In the genomic region with DNA sequence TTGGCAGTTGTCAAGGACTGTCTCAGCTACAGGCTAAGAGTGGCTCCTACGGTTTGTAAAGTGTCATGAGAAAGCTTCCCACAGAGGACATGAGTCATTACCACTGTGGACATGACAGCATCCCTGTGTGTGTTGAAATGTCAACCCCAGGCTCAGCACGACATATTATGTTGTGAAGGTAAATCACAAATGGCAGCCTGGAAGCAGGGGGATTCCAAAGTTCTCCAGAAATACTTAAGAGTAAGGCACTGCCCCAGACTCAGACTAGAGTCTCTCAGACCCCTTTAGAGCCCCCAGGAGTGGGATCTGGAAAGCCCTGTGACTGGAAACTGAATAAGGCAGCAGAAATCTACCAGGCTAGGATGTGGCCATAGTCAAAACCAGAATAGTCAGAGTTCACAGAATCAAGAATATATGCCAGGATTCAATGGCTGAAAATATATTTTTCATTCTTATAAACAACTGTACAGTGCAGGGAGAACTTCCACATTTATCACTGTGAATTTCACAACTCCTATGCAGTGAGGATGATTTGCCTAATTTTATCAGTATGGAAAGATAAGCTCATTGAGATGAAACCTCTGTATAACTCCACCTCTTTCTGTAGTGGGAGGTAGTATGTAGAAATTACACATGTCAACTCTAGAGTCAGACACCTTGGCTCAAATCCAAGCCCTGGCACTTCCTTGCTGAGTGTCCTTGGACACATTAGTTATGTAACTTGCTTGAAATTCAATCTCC, we compare ENCODE assay signal across 9 cellular contexts.
DNase-seq lines count a peak whose midpoint lies in the region; ATAC-seq and TF ChIP-seq lines count a peak whose summit lies in the region.
"Had no signal": no experiment of that assay in that cellular context is flagged by ENCODE, and none has a peak within 500 bp of the region (broad histone marks: within the 10 kb centered on the region; RNA-seq: fewer than 3 reads in every experiment).

No MANE protein-coding gene starts in this region.

- no peaks in the 10 kb centered on the region for H3K79me2 ChIP-seq in GM23248 (ENCODE audit: insufficient read depth)

- no peak for TF ChIP-seq CTCF in endothelial cell (IDR thresholded peaks at IDR 0.05; ENCODE audit: unreplicated experiment)

- in situ Hi-C loops in GM23248 (cut with MboI), result no loop called here

- no peaks in the 10 kb centered on the region for H3K9me3 ChIP-seq in GM23248 (ENCODE audit: low read depth)

- H3K4me2 ChIP-seq in GM23248 (ENCODE audit: unreplicated experiment), result peak overlapping the region; percentile 62
- H3K4me2 ChIP-seq: PC-9 had no signal

- no peaks in the 10 kb centered on the region for H3K36me3 ChIP-seq in GM23248 (ENCODE audit: low read depth)

- H3K4me1 Mint-ChIP-seq in endothelial cell (ENCODE audit: unreplicated experiment), result no peaks in the 10 kb centered on the region

- no peak overlapping the region for H3K27ac Mint-ChIP-seq in endothelial cell (ENCODE audit: unreplicated experiment)

- no peak overlapping the region for H3K4me3 ChIP-seq in GM23248
- H3K4me3 ChIP-seq: PC-9 had no signal

- H3K27ac ChIP-seq in GM23248, result peak overlapping the region; percentile 76
- H3K27ac ChIP-seq: PC-9 had no signal

- no peak overlapping the region for H3K4me3 Mint-ChIP-seq in endothelial cell (ENCODE audit: unreplicated experiment)
- H3K4me3 Mint-ChIP-seq: immature natural killer cell had no signal

- peak overlapping the region; percentile 43 for H2AFZ ChIP-seq in GM23248
- H2AFZ ChIP-seq: PC-9 had no signal

- 4 to 14% methylated on average over 2 of the region's 2 CpGs for WGBS in GM23248 (ENCODE audit: low coverage in 1 of 2, low lambda C conversion rate in 2 of 2, missing lambda C conversion rate in 2 of 2), 2 experiments

- peaks cover 29% of the 10 kb centered on the region for H3K4me1 ChIP-seq in GM23248 (ENCODE audit: insufficient read depth)

- no peak overlapping the region for H3K9ac ChIP-seq in GM23248

- no peaks in the 10 kb centered on the region; the same call in 1 of the 2 replicates for H3K9me2 ChIP-seq in GM23248 (ENCODE audit: insufficient read depth)

- no peaks in the 10 kb centered on the region for H3K9me3 Mint-ChIP-seq in endothelial cell (ENCODE audit: unreplicated experiment)
- H3K9me3 Mint-ChIP-seq: immature natural killer cell had no signal

- peak; percentile 8 for DNase-seq in DMS79 (lab: John Stamatoyannopoulos, UW)
- peak; percentile 85 for DNase-seq in GM23248
- peak; percentile 60 for DNase-seq in activated CD8-positive, alpha-beta memory T cell treated with anti-CD3 and anti-CD28 coated beads, Interleukin-2, amount 50 U/mL, for 48 hours
- DNase-seq in mucosa of gallbladder (ENCODE audit: low spot score), result peak; percentile 65
- no peak for DNase-seq in endothelial cell (ENCODE audit: low spot score)
- DNase-seq: PC-9 had no signal

- ATAC-seq in GM21717 (IDR thresholded peaks at IDR 0.05; ENCODE audit: unreplicated experiment) (no peak), HG03097 (IDR thresholded peaks at IDR 0.05; ENCODE audit: low FRiP score, unreplicated experiment) (no peak)

- peaks cover 4% of the 10 kb centered on the region for H3K36me3 Mint-ChIP-seq in endothelial cell (ENCODE audit: low read depth, unreplicated experiment)
- H3K36me3 Mint-ChIP-seq: immature natural killer cell had no signal

- H4K20me1 ChIP-seq in GM23248 (ENCODE audit: insufficient read depth), result no peaks in the 10 kb centered on the region

- peaks cover 2% of the 10 kb centered on the region for H3K27me3 Mint-ChIP-seq in endothelial cell (ENCODE audit: unreplicated experiment)

- 0 out of 2 replicates have a peak, but pooled peaks cover 22% of the 10 kb centered on the region for H3F3A ChIP-seq in GM23248 (ENCODE audit: insufficient read depth)

- H3K27me3 ChIP-seq in GM23248 (replicated peaks; ENCODE audit: insufficient read depth), result no peaks in the 10 kb centered on the region
